In genomic region chr3:473284-473800, GRCh38 we compare ENCODE assay signal across 29 cellular contexts.
"Had no signal": no experiment of that assay in that cellular context is flagged by ENCODE, and none has a peak within 500 bp of the region (broad histone marks: within the 10 kb centered on the region; RNA-seq: fewer than 3 reads in every experiment).

No MANE protein-coding gene starts in this region.

- H3K4me3 Mint-ChIP-seq: activated naive CD4-positive, alpha-beta T cell treated with anti-CD3 and anti-CD28 coated beads, Interleukin-2, amount 10 ng/mL, durations not matched to agents 7 days and 5 days; activated naive CD8-positive, alpha-beta T cell treated with anti-CD3 and anti-CD28 coated beads, Interleukin-2, amount 10 ng/mL, durations not matched to agents 7 days and 5 days; natural killer cell treated with Interleukin-12 subunit alpha and Interleukin-12 subunit beta and Interleukin-15 and Interleukin-18, amount 100 ng/mL, for 72 hours; stimulated activated naive B cell treated with anti-CD40 and anti-IgM and Interleukin-4, amounts not matched to agents 10 μg/mL and 1 μg/mL and 100 μg/mL, for 72 hours had no signal

- DNase-seq: activated CD4-positive, alpha-beta T cell treated with anti-CD3 and anti-CD28 coated beads for 48 hours; activated CD4-positive, alpha-beta T cell treated with anti-CD3 and anti-CD28 coated beads, Interleukin-2, amount 50 U/mL, for 48 hours; activated CD8-positive, alpha-beta memory T cell treated with anti-CD3 and anti-CD28 coated beads for 24 hours; activated gamma-delta T cell; activated naive CD4-positive, alpha-beta T cell treated with anti-CD3 and anti-CD28 coated beads, Interleukin-2, amount 10 ng/mL, durations not matched to agents 7 days and 5 days; activated naive CD8-positive, alpha-beta T cell treated with anti-CD3 and anti-CD28 coated beads, Interleukin-2, amount 10 ng/mL, durations not matched to agents 7 days and 5 days; activated T-cell treated with anti-CD3 and anti-CD28 coated beads, Interleukin-2, amount 50 U/mL, for 1 hour; amniotic stem cell; central memory CD4-positive, alpha-beta T cell; dermis blood vessel endothelial cell; effector CD4-positive, alpha-beta T cell; esophagus squamous epithelium; left cardiac atrium; left ventricle myocardium superior; mucosa of descending colon; ovary; sigmoid colon; small intestine; stimulated activated CD4-positive, alpha-beta T cell treated with anti-CD3 and anti-CD28 coated beads, Interleukin-2, amount 100 ng/mL, for 24 hours; stimulated activated naive B cell treated with anti-CD40 and anti-IgM and Interleukin-4, amounts not matched to agents 10 μg/mL and 1 μg/mL and 100 μg/mL, for 72 hours; stomach; T-helper 9 cell; thyroid gland; upper lobe of left lung; WERI-Rb-1 had no signal

- H3K27me3 Mint-ChIP-seq: activated naive CD4-positive, alpha-beta T cell treated with anti-CD3 and anti-CD28 coated beads, Interleukin-2, amount 10 ng/mL, durations not matched to agents 7 days and 5 days; activated naive CD8-positive, alpha-beta T cell treated with anti-CD3 and anti-CD28 coated beads, Interleukin-2, amount 10 ng/mL, durations not matched to agents 7 days and 5 days; natural killer cell treated with Interleukin-12 subunit alpha and Interleukin-12 subunit beta and Interleukin-15 and Interleukin-18, amount 100 ng/mL, for 72 hours; stimulated activated naive B cell treated with anti-CD40 and anti-IgM and Interleukin-4, amounts not matched to agents 10 μg/mL and 1 μg/mL and 100 μg/mL, for 72 hours had no signal

- H3K4me3 ChIP-seq: esophagus squamous epithelium, mucosa of descending colon, ovary, prostate gland, sigmoid colon, stomach, thyroid gland, upper lobe of left lung, vagina had no signal

- H3K4me1 Mint-ChIP-seq: activated naive CD4-positive, alpha-beta T cell treated with anti-CD3 and anti-CD28 coated beads, Interleukin-2, amount 10 ng/mL, durations not matched to agents 7 days and 5 days; activated naive CD8-positive, alpha-beta T cell treated with anti-CD3 and anti-CD28 coated beads, Interleukin-2, amount 10 ng/mL, durations not matched to agents 7 days and 5 days; stimulated activated naive B cell treated with anti-CD40 and anti-IgM and Interleukin-4, amounts not matched to agents 10 μg/mL and 1 μg/mL and 100 μg/mL, for 72 hours had no signal

- H3K27ac Mint-ChIP-seq: activated naive CD4-positive, alpha-beta T cell treated with anti-CD3 and anti-CD28 coated beads, Interleukin-2, amount 10 ng/mL, durations not matched to agents 7 days and 5 days; activated naive CD8-positive, alpha-beta T cell treated with anti-CD3 and anti-CD28 coated beads, Interleukin-2, amount 10 ng/mL, durations not matched to agents 7 days and 5 days; natural killer cell treated with Interleukin-12 subunit alpha and Interleukin-12 subunit beta and Interleukin-15 and Interleukin-18, amount 100 ng/mL, for 72 hours; stimulated activated naive B cell treated with anti-CD40 and anti-IgM and Interleukin-4, amounts not matched to agents 10 μg/mL and 1 μg/mL and 100 μg/mL, for 72 hours had no signal

- H3K36me3 Mint-ChIP-seq: activated naive CD4-positive, alpha-beta T cell treated with anti-CD3 and anti-CD28 coated beads, Interleukin-2, amount 10 ng/mL, durations not matched to agents 7 days and 5 days; activated naive CD8-positive, alpha-beta T cell treated with anti-CD3 and anti-CD28 coated beads, Interleukin-2, amount 10 ng/mL, durations not matched to agents 7 days and 5 days; stimulated activated naive B cell treated with anti-CD40 and anti-IgM and Interleukin-4, amounts not matched to agents 10 μg/mL and 1 μg/mL and 100 μg/mL, for 72 hours had no signal

- ATAC-seq: activated CD4-positive, CD25-positive, alpha-beta regulatory T cell treated with anti-CD3 and anti-CD28 coated beads, Interleukin-2, amount 50 U/mL, for 24 hours; left cardiac atrium; left ventricle myocardium superior; mucosa of descending colon; natural killer cell treated with Interleukin-12 subunit alpha and Interleukin-12 subunit beta and Interleukin-15 and Interleukin-18, amount 100 ng/mL, for 72 hours; stimulated activated naive B cell treated with anti-CD40 and anti-IgM and Interleukin-4, amounts not matched to agents 10 μg/mL and 1 μg/mL and 100 μg/mL, for 72 hours had no signal
